Comparison of ENCODE assay signal across 2 cellular contexts in the genomic region with DNA sequence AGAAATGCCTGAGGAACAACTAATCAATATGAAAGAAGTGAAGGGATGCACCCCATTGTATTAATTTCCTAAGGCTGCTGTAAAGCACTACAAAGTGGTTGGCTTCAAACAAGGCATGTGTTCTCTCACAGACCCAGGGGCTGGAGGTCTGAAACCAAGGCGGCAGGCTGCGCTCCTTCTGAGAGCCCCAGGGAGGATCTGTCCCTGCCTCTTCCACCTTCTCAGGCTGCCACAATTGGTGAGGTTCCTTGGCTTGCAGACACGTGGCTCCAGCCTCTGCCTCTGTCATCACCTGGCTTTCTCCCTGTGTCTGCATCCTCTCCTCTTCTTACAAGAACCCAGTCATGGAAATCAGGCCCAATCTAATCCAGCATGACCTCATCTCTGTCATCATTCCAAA.
TF ChIP-seq lines count a peak whose summit lies in the region.

No MANE protein-coding gene starts in this region.

TF ChIP-seq in A549, 52 proteins besides CTCF, POLR2A, EP300 and RAD21:
- TF ChIP-seq, protein P1, sequence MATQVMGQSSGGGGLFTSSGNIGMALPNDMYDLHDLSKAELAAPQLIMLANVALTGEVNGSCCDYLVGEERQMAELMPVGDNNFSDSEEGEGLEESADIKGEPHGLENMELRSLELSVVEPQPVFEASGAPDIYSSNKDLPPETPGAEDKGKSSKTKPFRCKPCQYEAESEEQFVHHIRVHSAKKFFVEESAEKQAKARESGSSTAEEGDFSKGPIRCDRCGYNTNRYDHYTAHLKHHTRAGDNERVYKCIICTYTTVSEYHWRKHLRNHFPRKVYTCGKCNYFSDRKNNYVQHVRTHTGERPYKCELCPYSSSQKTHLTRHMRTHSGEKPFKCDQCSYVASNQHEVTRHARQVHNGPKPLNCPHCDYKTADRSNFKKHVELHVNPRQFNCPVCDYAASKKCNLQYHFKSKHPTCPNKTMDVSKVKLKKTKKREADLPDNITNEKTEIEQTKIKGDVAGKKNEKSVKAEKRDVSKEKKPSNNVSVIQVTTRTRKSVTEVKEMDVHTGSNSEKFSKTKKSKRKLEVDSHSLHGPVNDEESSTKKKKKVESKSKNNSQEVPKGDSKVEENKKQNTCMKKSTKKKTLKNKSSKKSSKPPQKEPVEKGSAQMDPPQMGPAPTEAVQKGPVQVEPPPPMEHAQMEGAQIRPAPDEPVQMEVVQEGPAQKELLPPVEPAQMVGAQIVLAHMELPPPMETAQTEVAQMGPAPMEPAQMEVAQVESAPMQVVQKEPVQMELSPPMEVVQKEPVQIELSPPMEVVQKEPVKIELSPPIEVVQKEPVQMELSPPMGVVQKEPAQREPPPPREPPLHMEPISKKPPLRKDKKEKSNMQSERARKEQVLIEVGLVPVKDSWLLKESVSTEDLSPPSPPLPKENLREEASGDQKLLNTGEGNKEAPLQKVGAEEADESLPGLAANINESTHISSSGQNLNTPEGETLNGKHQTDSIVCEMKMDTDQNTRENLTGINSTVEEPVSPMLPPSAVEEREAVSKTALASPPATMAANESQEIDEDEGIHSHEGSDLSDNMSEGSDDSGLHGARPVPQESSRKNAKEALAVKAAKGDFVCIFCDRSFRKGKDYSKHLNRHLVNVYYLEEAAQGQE (IDR thresholded peaks at IDR 0.05), result no peak
- TF ChIP-seq POLR2AphosphoS2 (conservative IDR thresholded peaks at IDR 0.05; ENCODE audit: low read length) (no peak), ZSCAN20 (CRISPR knock-in tag; IDR thresholded peaks at IDR 0.05) (no peak), SREBF2 (IDR thresholded peaks at IDR 0.05) (no peak), PHF8 (IDR thresholded peaks at IDR 0.05; ENCODE audit: borderline replicate concordance, low read depth) (no peak), RFX5 (IDR thresholded peaks at IDR 0.05) (no peak), MAZ (IDR thresholded peaks at IDR 0.05; ENCODE audit: borderline replicate concordance, low read depth, low read length) (no peak), TFCP2L1 (CRISPR knock-in tag; IDR thresholded peaks at IDR 0.05) (no peak)
- TF ChIP-seq, protein P2, sequence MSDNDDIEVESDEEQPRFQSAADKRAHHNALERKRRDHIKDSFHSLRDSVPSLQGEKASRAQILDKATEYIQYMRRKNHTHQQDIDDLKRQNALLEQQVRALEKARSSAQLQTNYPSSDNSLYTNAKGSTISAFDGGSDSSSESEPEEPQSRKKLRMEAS (IDR thresholded peaks at IDR 0.05), result 0 out of 2 replicates have a peak, but pooled peaks have one; percentile 21

TF ChIP-seq in liver, 16 proteins besides CTCF, POLR2A, EP300 and RAD21 (continued from another document):
- TF ChIP-seq, protein P1 (IDR thresholded peaks at IDR 0.05), result no peak
- no peak for TF ChIP-seq HNF4A (conservative IDR thresholded peaks at IDR 0.05)
- no peak for TF ChIP-seq YY1 (IDR thresholded peaks at IDR 0.05)
TF ChIP-seq in liver: peak in this region for 0.
